Comparison of ENCODE assay signal across 5 cellular contexts in genomic region chr1:203266140-203266539, GRCh38. TPM values are rescaled to one million over a fixed set of nuclear protein-coding genes. Genes with fewer than 3 reads are reported as not detected.
"Had no signal": no experiment of that assay in that cellular context is flagged by ENCODE, and none has a peak within 500 bp of the region (broad histone marks: within the 10 kb centered on the region; RNA-seq: fewer than 3 reads in every experiment).

No MANE protein-coding gene starts in this region.

RNA-seq across cellular contexts. Expression of gene CHIT1, which starts 36.7 kb away (rescaled TPM):
- total RNA-seq: HepG2, HT1080, IMR-90, MCF 10A, SJSA1 had no signal
- polyA plus RNA-seq: HepG2, IMR-90 had no signal
